Comparison of ENCODE assay signal across 20 cellular contexts in the genomic region with DNA sequence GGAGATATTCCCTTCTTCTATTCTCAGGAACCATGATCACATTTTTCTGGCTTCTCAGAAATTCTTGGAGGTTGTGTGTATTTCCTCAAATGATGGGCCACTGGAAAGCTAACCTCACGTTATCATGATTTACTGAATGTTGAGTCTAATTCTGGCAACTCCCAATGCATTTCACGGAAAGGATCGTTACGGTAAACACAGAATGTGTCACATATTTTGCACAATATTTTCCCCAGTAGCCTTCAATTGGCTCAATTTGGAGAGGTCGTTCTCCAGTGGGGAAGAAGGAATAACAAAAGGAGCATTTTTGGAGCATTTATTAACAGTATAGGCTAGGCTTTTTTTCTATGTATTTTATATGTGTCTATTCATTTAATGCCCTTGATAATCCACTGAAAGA.
DNase-seq lines count a peak whose midpoint lies in the region; ATAC-seq and TF ChIP-seq lines count a peak whose summit lies in the region.
"Had no signal": no experiment of that assay in that cellular context is flagged by ENCODE, and none has a peak within 500 bp of the region (broad histone marks: within the 10 kb centered on the region; RNA-seq: fewer than 3 reads in every experiment).

No MANE protein-coding gene starts in this region.

- no peak for TF ChIP-seq CTCF in omental fat pad (IDR thresholded peaks at IDR 0.05)

- ATAC-seq in left lobe of liver (peak; percentile 48), omental fat pad (ENCODE audit: low FRiP score) (peak; percentile 49), GM18517 (IDR thresholded peaks at IDR 0.05; ENCODE audit: unreplicated experiment) (no peak)
- ATAC-seq: GM12878 had no signal

- peak; percentile 2 for DNase-seq in OCI-M1 (lab: John Stamatoyannopoulos, UW)
- DNase-seq in left lobe of liver (ENCODE audit: low spot score) = no peak
- DNase-seq in omental fat pad (ENCODE audit: low spot score) = no peak
- no peak for DNase-seq in Kasumi-1 (lab: John Stamatoyannopoulos, UW)
- DNase-seq: 8988T; ACHN; BE2C; C1 segment of cervical spinal cord; CD4-positive, alpha-beta memory T cell; CD4-positive, CD25-positive, alpha-beta regulatory T cell; CD8-positive, alpha-beta memory T cell; COR-L47; DMS 273 treated with DMSO at 0.1 percent for 48 hours; DMS153; DMS79; DND-41; EL; GDM1 had no signal
